Comparison of ENCODE assay signal across 29 cellular contexts in genomic region chr2:157227592-157227991, GRCh38.
"Had no signal": no experiment of that assay in that cellular context is flagged by ENCODE, and none has a peak within 500 bp of the region (broad histone marks: within the 10 kb centered on the region; RNA-seq: fewer than 3 reads in every experiment).

No MANE protein-coding gene starts in this region.

- H3K36me3 Mint-ChIP-seq: stimulated activated effector memory CD8-positive, alpha-beta T cell treated with anti-CD3 and anti-CD28 coated beads, Interleukin-12 subunit alpha, Interleukin-12 subunit beta, amount 100 ng/mL, for 72 hours; stimulated activated memory B cell treated with anti-CD40 and anti-IgM and Interleukin-4, amounts not matched to agents 10 μg/mL and 1 μg/mL and 100 μg/mL, for 72 hours; stimulated activated naive B cell treated with anti-CD40 and anti-IgM and Interleukin-4, amounts not matched to agents 10 μg/mL and 1 μg/mL and 100 μg/mL, for 72 hours; type B pancreatic cell had no signal

- H3K27me3 Mint-ChIP-seq: type B pancreatic cell had no signal

- H3K27me3 ChIP-seq: stomach, suprapubic skin, testis, thyroid gland, tibial artery, tibial nerve, transverse colon, upper lobe of left lung, upper lobe of right lung, uterus, vagina had no signal

- H3K36me3 ChIP-seq: stomach, suprapubic skin, thoracic aorta, thyroid gland, tibial artery, tibial nerve, transverse colon, upper lobe of left lung, upper lobe of right lung, uterus, vagina had no signal

- H3K27ac ChIP-seq: stomach, suprapubic skin, testis, thoracic aorta, thyroid gland, tibial artery, tibial nerve, transverse colon, upper lobe of left lung, upper lobe of right lung, uterus, vagina had no signal

- H3K4me1 ChIP-seq: stomach, suprapubic skin, testis, thyroid gland, tibial artery, tibial nerve, transverse colon, upper lobe of left lung, upper lobe of right lung, uterus, vagina had no signal

- H3K4me3 Mint-ChIP-seq: stimulated activated effector memory CD8-positive, alpha-beta T cell treated with anti-CD3 and anti-CD28 coated beads, Interleukin-12 subunit alpha, Interleukin-12 subunit beta, amount 100 ng/mL, for 72 hours; stimulated activated memory B cell treated with anti-CD40 and anti-IgM and Interleukin-4, amounts not matched to agents 10 μg/mL and 1 μg/mL and 100 μg/mL, for 72 hours; stimulated activated naive B cell treated with anti-CD40 and anti-IgM and Interleukin-4, amounts not matched to agents 10 μg/mL and 1 μg/mL and 100 μg/mL, for 72 hours; stimulated activated naive CD8-positive, alpha-beta T cell treated with anti-CD3 and anti-CD28 coated beads, Interleukin-15, amount 100 ng/mL, for 72 hours; stimulated activated naive CD8-positive, alpha-beta T cell treated with anti-CD3 and anti-CD28 coated beads, Interleukin-15, Interleukin-2, amounts not matched to agents 100 ng/mL and 50 ng/mL, for 24 hours; type B pancreatic cell had no signal

- FAIRE-seq: urothelium cell line had no signal

- DNase-seq: stimulated activated CD4-positive, alpha-beta T cell treated with anti-CD3 and anti-CD28 coated beads, Interleukin-2, amount 100 ng/mL, for 48 hours; stimulated activated CD4-positive, alpha-beta T cell treated with anti-CD3 and anti-CD28 coated beads, Interleukin-4, amount 100 ng/mL, for 1 hour; stimulated activated CD4-positive, alpha-beta T cell treated with anti-CD3 and anti-CD28 coated beads, Interleukin-4, amount 100 ng/mL, for 24 hours; stimulated activated CD4-positive, alpha-beta T cell treated with anti-CD3 and anti-CD28 coated beads, Interleukin-4, amount 100 ng/mL, for 4 hours; stimulated activated CD8-positive, alpha-beta memory T cell treated with anti-CD3 and anti-CD28 coated beads, Interleukin-4, amount 100 ng/mL, for 48 hours; stimulated activated naive B cell treated with anti-CD40 and anti-IgM and Interleukin-4, amounts not matched to agents 10 μg/mL and 1 μg/mL and 100 μg/mL, for 72 hours; stimulated activated naive CD4-positive, alpha-beta T cell; stimulated activated naive CD4-positive, alpha-beta T cell treated with Interleukin-2 at 50 U/mL for 16 hours; stimulated activated naive CD8-positive, alpha-beta T cell treated with anti-CD3 and anti-CD28 coated beads, Interleukin-15, amount 100 ng/mL, for 72 hours; stimulated activated naive CD8-positive, alpha-beta T cell treated with anti-CD3 and anti-CD28 coated beads, Interleukin-15, Interleukin-2, amounts not matched to agents 100 U/mL and 50 U/mL, for 24 hours; stomach; substantia nigra; testis; thyroid gland; tibial artery; transverse colon; trophoblast cell; upper lobe of left lung; upper lobe of right lung; uterus had no signal

- H3K4me1 Mint-ChIP-seq: stimulated activated effector memory CD8-positive, alpha-beta T cell treated with anti-CD3 and anti-CD28 coated beads, Interleukin-12 subunit alpha, Interleukin-12 subunit beta, amount 100 ng/mL, for 72 hours; stimulated activated memory B cell treated with anti-CD40 and anti-IgM and Interleukin-4, amounts not matched to agents 10 μg/mL and 1 μg/mL and 100 μg/mL, for 72 hours; stimulated activated naive B cell treated with anti-CD40 and anti-IgM and Interleukin-4, amounts not matched to agents 10 μg/mL and 1 μg/mL and 100 μg/mL, for 72 hours; stimulated activated naive CD8-positive, alpha-beta T cell treated with anti-CD3 and anti-CD28 coated beads, Interleukin-15, amount 100 ng/mL, for 72 hours had no signal

- H3K4me3 ChIP-seq: stomach, suprapubic skin, testis, thoracic aorta, thyroid gland, tibial artery, tibial nerve, transverse colon, upper lobe of left lung, upper lobe of right lung, uterus, vagina had no signal

- H3K27ac Mint-ChIP-seq: stimulated activated effector memory CD8-positive, alpha-beta T cell treated with anti-CD3 and anti-CD28 coated beads, Interleukin-12 subunit alpha, Interleukin-12 subunit beta, amount 100 ng/mL, for 72 hours; stimulated activated memory B cell treated with anti-CD40 and anti-IgM and Interleukin-4, amounts not matched to agents 10 μg/mL and 1 μg/mL and 100 μg/mL, for 72 hours; stimulated activated naive B cell treated with anti-CD40 and anti-IgM and Interleukin-4, amounts not matched to agents 10 μg/mL and 1 μg/mL and 100 μg/mL, for 72 hours; stimulated activated naive CD8-positive, alpha-beta T cell treated with anti-CD3 and anti-CD28 coated beads, Interleukin-15, amount 100 ng/mL, for 72 hours; stimulated activated naive CD8-positive, alpha-beta T cell treated with anti-CD3 and anti-CD28 coated beads, Interleukin-15, Interleukin-2, amounts not matched to agents 100 ng/mL and 50 ng/mL, for 24 hours; type B pancreatic cell had no signal

- H3K9me3 ChIP-seq: stomach, suprapubic skin, testis, thoracic aorta, thyroid gland, tibial artery, tibial nerve, transverse colon, upper lobe of left lung, upper lobe of right lung, uterus, vagina had no signal

- ATAC-seq: stimulated activated effector memory CD8-positive, alpha-beta T cell treated with anti-CD3 and anti-CD28 coated beads, Interleukin-12 subunit alpha, Interleukin-12 subunit beta, amount 100 ng/mL, for 72 hours; stimulated activated memory B cell treated with anti-CD40 and anti-IgM and Interleukin-4, amounts not matched to agents 10 μg/mL and 1 μg/mL and 100 μg/mL, for 72 hours; stimulated activated naive B cell treated with anti-CD40 and anti-IgM and Interleukin-4, amounts not matched to agents 10 μg/mL and 1 μg/mL and 100 μg/mL, for 72 hours; stimulated activated naive CD8-positive, alpha-beta T cell treated with anti-CD3 and anti-CD28 coated beads, Interleukin-15, amount 100 ng/mL, for 72 hours; stimulated activated naive CD8-positive, alpha-beta T cell treated with anti-CD3 and anti-CD28 coated beads, Interleukin-15, Interleukin-2, amounts not matched to agents 100 U/mL and 50 U/mL, for 24 hours; upper lobe of right lung had no signal

- H3K9me3 Mint-ChIP-seq: stimulated activated effector memory CD8-positive, alpha-beta T cell treated with anti-CD3 and anti-CD28 coated beads, Interleukin-12 subunit alpha, Interleukin-12 subunit beta, amount 100 ng/mL, for 72 hours; stimulated activated naive CD8-positive, alpha-beta T cell treated with anti-CD3 and anti-CD28 coated beads, Interleukin-15, amount 100 ng/mL, for 72 hours; stimulated activated naive CD8-positive, alpha-beta T cell treated with anti-CD3 and anti-CD28 coated beads, Interleukin-15, Interleukin-2, amounts not matched to agents 100 ng/mL and 50 ng/mL, for 24 hours; type B pancreatic cell had no signal
